Comparison of ENCODE assay signal across 9 cellular contexts in the genomic region with DNA sequence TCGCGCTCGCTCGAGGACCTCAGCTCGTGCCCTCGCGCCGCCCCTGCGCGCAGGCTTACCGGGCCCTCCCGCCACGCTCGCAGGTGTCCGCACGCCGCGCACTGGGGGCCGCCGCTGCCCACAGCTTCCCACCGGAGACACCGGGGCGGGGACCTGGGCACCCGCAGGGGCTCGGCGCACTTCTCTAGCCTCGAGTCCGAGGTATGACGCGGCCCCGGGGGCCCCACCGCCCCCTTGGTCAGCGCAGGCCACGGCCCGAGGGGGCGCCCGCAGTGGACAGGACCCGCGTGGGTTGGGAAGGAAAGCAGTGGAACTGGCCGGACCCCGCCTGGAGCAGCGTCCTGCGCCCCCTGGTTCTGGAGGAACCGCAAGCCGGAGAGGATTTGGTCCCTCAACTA. TPM values are rescaled to one million over a fixed set of nuclear protein-coding genes. Genes with fewer than 3 reads are reported as not detected.
DNase-seq lines count a peak whose midpoint lies in the region; ATAC-seq lines count a peak whose summit lies in the region.
"Had no signal": no experiment of that assay in that cellular context is flagged by ENCODE, and none has a peak within 500 bp of the region (broad histone marks: within the 10 kb centered on the region; RNA-seq: fewer than 3 reads in every experiment).

No MANE protein-coding gene starts in this region.

- no peak for ATAC-seq in stimulated activated effector memory CD8-positive, alpha-beta T cell treated with anti-CD3 and anti-CD28 coated beads, Interleukin-12 subunit alpha, Interleukin-12 subunit beta, amount 100 ng/mL, for 72 hours
- ATAC-seq in GM18511 (IDR thresholded peaks at IDR 0.05; ENCODE audit: unreplicated experiment), result no peak
- ATAC-seq: A549; stimulated activated memory B cell treated with anti-CD40 and anti-IgM and Interleukin-4, amounts not matched to agents 10 μg/mL and 1 μg/mL and 100 μg/mL, for 72 hours had no signal

- peaks cover 15% of the 10 kb centered on the region for H3K4me1 ChIP-seq in ectodermal cell (ENCODE audit: control insufficient read depth, insufficient read depth, low read length)

- peaks cover 13% of the 10 kb centered on the region for H3K36me3 ChIP-seq in ectodermal cell (ENCODE audit: control insufficient read depth, insufficient read depth, low read length)

- peaks cover 42% of the 10 kb centered on the region for H3K36me3 Mint-ChIP-seq in stimulated activated effector memory CD8-positive, alpha-beta T cell treated with anti-CD3 and anti-CD28 coated beads, Interleukin-12 subunit alpha, Interleukin-12 subunit beta, amount 100 ng/mL, for 72 hours

- WGBS in ectodermal cell, 2 experiments, result 44% methylated on average over 45 of the region's 45 CpGs

- H3K27me3 ChIP-seq in ectodermal cell (ENCODE audit: control insufficient read depth, insufficient read depth, low read length, poor library complexity, severe bottlenecking), result peaks cover 34% of the 10 kb centered on the region

- H3K4me1 Mint-ChIP-seq in stimulated activated effector memory CD8-positive, alpha-beta T cell treated with anti-CD3 and anti-CD28 coated beads, Interleukin-12 subunit alpha, Interleukin-12 subunit beta, amount 100 ng/mL, for 72 hours, result peaks cover 33% of the 10 kb centered on the region

- no peaks in the 10 kb centered on the region for H3K9me3 ChIP-seq in ectodermal cell (ENCODE audit: control insufficient read depth, low read length)
- H3K9me3 ChIP-seq: A549 had no signal

- H3K4me3 Mint-ChIP-seq in stimulated activated effector memory CD8-positive, alpha-beta T cell treated with anti-CD3 and anti-CD28 coated beads, Interleukin-12 subunit alpha, Interleukin-12 subunit beta, amount 100 ng/mL, for 72 hours, result peak overlapping the region; percentile 90

- peak in 2 of 3 experiments; percentile 31 to 49 for DNase-seq in NCI-H1417 (lab: John Stamatoyannopoulos, UW)
- no peak for DNase-seq in NCI-H1417 treated with DMSO at 0.1 percent for 48 hours (lab: John Stamatoyannopoulos, UW)
- no peak for DNase-seq in stimulated activated effector memory CD8-positive, alpha-beta T cell treated with anti-CD3 and anti-CD28 coated beads, Interleukin-12 subunit alpha, Interleukin-12 subunit beta, amount 100 ng/mL, for 72 hours (ENCODE audit: low spot score in 2 of 2)
- no peak for DNase-seq in NCI-H1092 treated with DMSO at 0.1 percent for 48 hours (lab: John Stamatoyannopoulos, UW)
- DNase-seq: islet precursor cell had no signal

- H3K4me3 ChIP-seq in ectodermal cell (ENCODE audit: insufficient read depth, low read depth, low read length), result peak overlapping the region; percentile 1
- H3K4me3 ChIP-seq: A549 had no signal

- no peak overlapping the region for H3K27ac Mint-ChIP-seq in stimulated activated effector memory CD8-positive, alpha-beta T cell treated with anti-CD3 and anti-CD28 coated beads, Interleukin-12 subunit alpha, Interleukin-12 subunit beta, amount 100 ng/mL, for 72 hours

- no peak overlapping the region for H3K27ac ChIP-seq in ectodermal cell (ENCODE audit: insufficient read depth, low read depth, low read length, poor library complexity, severe bottlenecking)

- H3K9me3 Mint-ChIP-seq in stimulated activated effector memory CD8-positive, alpha-beta T cell treated with anti-CD3 and anti-CD28 coated beads, Interleukin-12 subunit alpha, Interleukin-12 subunit beta, amount 100 ng/mL, for 72 hours, result no peaks in the 10 kb centered on the region
- H3K9me3 Mint-ChIP-seq: stimulated activated memory B cell treated with anti-CD40 and anti-IgM and Interleukin-4, amounts not matched to agents 10 μg/mL and 1 μg/mL and 100 μg/mL, for 72 hours had no signal

RNA-seq across cellular contexts. Expression of a gene that starts 2.1 kb away (rescaled TPM):
- polyA plus RNA-seq in ectodermal cell (2013, experiment 1 of 4), result 36.5 TPM
- 38.5 TPM for polyA plus RNA-seq in ectodermal cell (2013, experiment 2 of 4)
- polyA plus RNA-seq in ectodermal cell (2013, experiment 3 of 4), result 17.1 TPM
- 20.9 TPM for polyA plus RNA-seq in ectodermal cell (2013, experiment 4 of 4)

RNA-seq across cellular contexts. Expression of a gene that starts 11.6 kb away (rescaled TPM):
- 0.59 TPM for polyA plus RNA-seq in ectodermal cell (2013, experiment 1 of 4)
- 0.87 TPM for polyA plus RNA-seq in ectodermal cell (2013, experiment 2 of 4)
- 0.27 TPM for polyA plus RNA-seq in ectodermal cell (2013, experiment 3 of 4)
- polyA plus RNA-seq in ectodermal cell (2013, experiment 4 of 4), result 0.61 TPM

RNA-seq across cellular contexts. Expression of a gene that starts 25.4 kb away (rescaled TPM):
- 135 TPM for polyA plus RNA-seq in ectodermal cell (2013, experiment 1 of 4)
- polyA plus RNA-seq in ectodermal cell (2013, experiment 2 of 4), result 126 TPM
- 104 TPM for polyA plus RNA-seq in ectodermal cell (2013, experiment 3 of 4)
- 116 TPM for polyA plus RNA-seq in ectodermal cell (2013, experiment 4 of 4)

RNA-seq across cellular contexts. Expression of a gene that starts 50.3 kb away (rescaled TPM):
- 0.39 TPM for polyA plus RNA-seq in ectodermal cell (2013, experiment 1 of 4)
- 0.52 TPM for polyA plus RNA-seq in ectodermal cell (2013, experiment 2 of 4)
- 0.96 TPM for polyA plus RNA-seq in ectodermal cell (2013, experiment 3 of 4)
- 0.85 TPM for polyA plus RNA-seq in ectodermal cell (2013, experiment 4 of 4)

RNA-seq across cellular contexts. Expression of a gene that starts 52.4 kb away (rescaled TPM):
- 298 TPM for polyA plus RNA-seq in ectodermal cell (2013, experiment 1 of 4)
- polyA plus RNA-seq in ectodermal cell (2013, experiment 2 of 4), result 301 TPM
- 217 TPM for polyA plus RNA-seq in ectodermal cell (2013, experiment 3 of 4)
- polyA plus RNA-seq in ectodermal cell (2013, experiment 4 of 4), result 240 TPM

Comparison
In these comparisons a context has a peak if more than half of its experiments do, and no peak if none do; other contexts are left out.
1. DNase-seq: peak in NCI-H1417 (2 of 3); none in NCI-H1417 treated with DMSO at 0.1 percent for 48 hours (single experiment), stimulated activated effector memory CD8-positive, alpha-beta T cell treated with anti-CD3 and anti-CD28 coated beads, Interleukin-12 subunit alpha, Interleukin-12 subunit beta, amount 100 ng/mL, for 72 hours (0 of 2) and NCI-H1092 treated with DMSO at 0.1 percent for 48 hours (single experiment).